ENCODE assay signal across 27 cellular contexts in genomic region chr15:73787621-73788020, GRCh38. TPM values are rescaled to one million over a fixed set of nuclear protein-coding genes. Genes with fewer than 3 reads are reported as not detected.
"Had no signal": no experiment of that assay in that cellular context is flagged by ENCODE, and none has a peak within 500 bp of the region (broad histone marks: within the 10 kb centered on the region; RNA-seq: fewer than 3 reads in every experiment).

No MANE protein-coding gene starts in this region.

- H3K27me3 Mint-ChIP-seq: activated CD4-positive, alpha-beta T cell treated with anti-CD3 and anti-CD28 coated beads for 36 hours; activated CD8-positive, alpha-beta T cell treated with anti-CD3 and anti-CD28 coated beads for 36 hours; T-cell had no signal

- H3K27ac ChIP-seq: cardiac muscle cell, SK-N-MC had no signal

- H3K4me1 Mint-ChIP-seq: activated CD4-positive, alpha-beta T cell treated with anti-CD3 and anti-CD28 coated beads for 36 hours; activated naive CD4-positive, alpha-beta T cell treated with anti-CD3 and anti-CD28 coated beads, Interleukin-2, amount 10 ng/mL, durations not matched to agents 7 days and 5 days; activated naive CD8-positive, alpha-beta T cell treated with anti-CD3 and anti-CD28 coated beads for 36 hours; T-cell had no signal

- H3K36me3 ChIP-seq: cardiac muscle cell had no signal

- H3K9me3 Mint-ChIP-seq: activated CD8-positive, alpha-beta T cell treated with anti-CD3 and anti-CD28 coated beads for 36 hours; activated naive CD4-positive, alpha-beta T cell treated with anti-CD3 and anti-CD28 coated beads, Interleukin-2, amount 10 ng/mL, durations not matched to agents 7 days and 5 days; activated naive CD8-positive, alpha-beta T cell treated with anti-CD3 and anti-CD28 coated beads for 36 hours; activated T-cell treated with anti-CD3 and anti-CD28 coated beads, Interleukin-2, amount 50 U/mL, for 72 hours; activated T-helper 2 cell treated with anti-CD3 and anti-CD28 coated beads, Interferon-gamma antibody, Interleukin-2, Interleukin-4, amounts not matched to agents 10 μg/mL and 5 μg/mL and 100 μg/mL, durations not matched to agents 14 hours and 24 hours and 36 hours; T-cell had no signal

- ATAC-seq: activated CD4-positive, alpha-beta T cell treated with anti-CD3 and anti-CD28 coated beads for 36 hours; activated CD8-positive, alpha-beta T cell treated with anti-CD3 and anti-CD28 coated beads for 36 hours; activated T-cell treated with anti-CD3 and anti-CD28 coated beads, Interleukin-2, amount 50 U/mL, for 72 hours; Panc1; Right ventricle myocardium inferior; T-cell had no signal

- H3K4me3 Mint-ChIP-seq: activated CD4-positive, alpha-beta T cell treated with anti-CD3 and anti-CD28 coated beads for 36 hours; activated CD8-positive, alpha-beta T cell treated with anti-CD3 and anti-CD28 coated beads for 36 hours; activated naive CD4-positive, alpha-beta T cell treated with anti-CD3 and anti-CD28 coated beads, Interleukin-2, amount 10 ng/mL, durations not matched to agents 7 days and 5 days; activated naive CD8-positive, alpha-beta T cell treated with anti-CD3 and anti-CD28 coated beads for 36 hours; activated T-cell treated with anti-CD3 and anti-CD28 coated beads, Interleukin-2, amount 50 U/mL, for 72 hours; T-cell had no signal

- FAIRE-seq: TTC549 had no signal

- H3K27ac Mint-ChIP-seq: activated CD4-positive, alpha-beta T cell treated with anti-CD3 and anti-CD28 coated beads for 36 hours; activated CD8-positive, alpha-beta T cell treated with anti-CD3 and anti-CD28 coated beads for 36 hours; activated naive CD4-positive, alpha-beta T cell treated with anti-CD3 and anti-CD28 coated beads, Interleukin-2, amount 10 ng/mL, durations not matched to agents 7 days and 5 days; activated naive CD8-positive, alpha-beta T cell treated with anti-CD3 and anti-CD28 coated beads for 36 hours; activated T-cell treated with anti-CD3 and anti-CD28 coated beads, Interleukin-2, amount 50 U/mL, for 72 hours; activated T-helper 2 cell treated with anti-CD3 and anti-CD28 coated beads, Interferon-gamma antibody, Interleukin-2, Interleukin-4, amounts not matched to agents 10 μg/mL and 5 μg/mL and 100 μg/mL, durations not matched to agents 14 hours and 24 hours and 36 hours; T-cell had no signal

- H3K4me3 ChIP-seq: cardiac muscle cell, SK-N-MC had no signal

- H3K27me3 ChIP-seq: cardiac muscle cell had no signal

- DNase-seq: activated CD4-positive, alpha-beta T cell treated with anti-CD3 and anti-CD28 coated beads for 36 hours; activated CD4-positive, alpha-beta T cell treated with anti-CD3 and anti-CD28 coated beads, Interleukin-2, amount 50 U/mL, for 1 hour; activated CD4-positive, CD25-positive, alpha-beta regulatory T cell; activated CD8-positive, alpha-beta memory T cell treated with anti-CD3 and anti-CD28 coated beads, Interleukin-2, amount 50 U/mL, for 4 hours; activated CD8-positive, alpha-beta T cell treated with anti-CD3 and anti-CD28 coated beads for 36 hours; activated gamma-delta T cell treated with Interleukin-2 at 50 U/mL for 16 hours; activated naive CD4-positive, alpha-beta T cell treated with anti-CD3 and anti-CD28 coated beads, Interleukin-2, amount 10 ng/mL, durations not matched to agents 7 days and 5 days; activated naive CD8-positive, alpha-beta T cell treated with anti-CD3 and anti-CD28 coated beads for 36 hours; activated T-cell treated with anti-CD3 and anti-CD28 coated beads, Interleukin-2, amount 50 U/mL, for 72 hours; cerebellar nuclear complex; NCI-H1105 treated with DMSO at 0.1 percent for 48 hours; NCI-H1930; NCI-H2171; NCI-H226; NCI-H526 treated with DMSO at 0.1 percent for 48 hours; NCI-H82; RPMI8226; T-cell; T-helper 2 cell; T1000 had no signal

- H3K36me3 Mint-ChIP-seq: activated naive CD4-positive, alpha-beta T cell treated with anti-CD3 and anti-CD28 coated beads, Interleukin-2, amount 10 ng/mL, durations not matched to agents 7 days and 5 days; activated naive CD8-positive, alpha-beta T cell treated with anti-CD3 and anti-CD28 coated beads for 36 hours; T-cell had no signal

RNA-seq across cellular contexts. Expression of gene INSYN1, which starts 34.5 kb away (rescaled TPM):
- total RNA-seq: activated CD4-positive, alpha-beta T cell treated with anti-CD3 and anti-CD28 coated beads for 36 hours; activated CD8-positive, alpha-beta T cell treated with anti-CD3 and anti-CD28 coated beads for 36 hours; activated naive CD8-positive, alpha-beta T cell treated with anti-CD3 and anti-CD28 coated beads for 36 hours; activated T-cell treated with anti-CD3 and anti-CD28 coated beads, Interleukin-2, amount 50 U/mL, for 72 hours; activated T-helper 2 cell treated with anti-CD3 and anti-CD28 coated beads, Interferon-gamma antibody, Interleukin-2, Interleukin-4, amounts not matched to agents 10 μg/mL and 5 μg/mL and 100 μg/mL, durations not matched to agents 14 hours and 24 hours and 36 hours; OCI-LY7; T-cell had no signal
